ENCODE assay signal across 12 cellular contexts in genomic region chr20:58690351-58690750, GRCh38. TPM values are rescaled to one million over a fixed set of nuclear protein-coding genes. Genes with fewer than 3 reads are reported as not detected.
A peak's percentile ranks its signal among the peaks of the same experiment; 100 is the strongest.
DNase-seq lines count a peak whose midpoint lies in the region; ATAC-seq and TF ChIP-seq lines count a peak whose summit lies in the region.
"Had no signal": no experiment of that assay in that cellular context is flagged by ENCODE, and none has a peak within 500 bp of the region (broad histone marks: within the 10 kb centered on the region; RNA-seq: fewer than 3 reads in every experiment).

No MANE protein-coding gene starts in this region.

- H3K27ac ChIP-seq in right atrium auricular region (peak overlapping the region; percentile 83 to 91), neutrophil (peak overlapping the region; percentile 99), vagina (peak overlapping the region; percentile 77)

- H3K27me3 ChIP-seq in right atrium auricular region (no peaks in the 10 kb centered on the region), neutrophil (no peaks in the 10 kb centered on the region), vagina (no peaks in the 10 kb centered on the region), BE2C (no peaks in the 10 kb centered on the region)
- H3K27me3 ChIP-seq: ovary had no signal

- no peak for ATAC-seq in Right ventricle myocardium inferior
- no peak for ATAC-seq in effector memory CD8-positive, alpha-beta T cell (replicated peaks)

- H3K9me3 Mint-ChIP-seq in effector memory CD8-positive, alpha-beta T cell, result no peaks in the 10 kb centered on the region
- H3K9me3 Mint-ChIP-seq: type B pancreatic cell had no signal

- peaks cover 13% of the 10 kb centered on the region for H3K36me3 Mint-ChIP-seq in effector memory CD8-positive, alpha-beta T cell (ENCODE audit: insufficient read depth)

- DNase-seq in right atrium auricular region (ENCODE audit: low spot score) (no peak), Right ventricle myocardium inferior (ENCODE audit: missing footprints) (no peak), vagina (ENCODE audit: extremely low spot score in 2 of 2) (no peak), BE2C (no peak), iPS-NIHi11 (ENCODE audit: low spot score) (no peak)
- DNase-seq in effector memory CD8-positive, alpha-beta T cell, result no peak
- no peak for DNase-seq in stimulated activated CD8-positive, alpha-beta memory T cell treated with anti-CD3 and anti-CD28 coated beads, Interleukin-4, amount 100 ng/mL, for 48 hours
- DNase-seq: AML-193, NCI-H2029 treated with DMSO at 0.1 percent for 48 hours had no signal

- no peak for TF ChIP-seq POLR2A in vagina (IDR thresholded peaks at IDR 0.05)

- H3K4me1 Mint-ChIP-seq in effector memory CD8-positive, alpha-beta T cell (ENCODE audit: low read depth in 2 of 2), result peaks cover 5 to 6% of the 10 kb centered on the region in 2 donors

- H3K4me3 ChIP-seq in right atrium auricular region (no peak overlapping the region), neutrophil (ENCODE audit: low read depth in 1 of 2, low read length in 1 of 2) (no peak overlapping the region), vagina (no peak overlapping the region), BE2C (ENCODE audit: low read depth, low read length) (no peak overlapping the region)
- H3K4me3 ChIP-seq: ovary had no signal

- no peaks in the 10 kb centered on the region for H3K9me3 ChIP-seq in right atrium auricular region
- H3K9me3 ChIP-seq in neutrophil, result no peaks in the 10 kb centered on the region
- no peaks in the 10 kb centered on the region for H3K9me3 ChIP-seq in vagina
- no peaks in the 10 kb centered on the region for H3K9me3 ChIP-seq in BE2C
- H3K9me3 ChIP-seq: ovary had no signal

- intact Hi-C loops in Right ventricle myocardium inferior (cut with DNase I) (loop anchor here (5.0 to 10.0 kb wide), 2 partner anchors 162 to 456 kb away; partner anchors contain the start of genes GNAS and GNAS-AS1), vagina (cut with DNase I) (no loop called here)

- H3K27me3 Mint-ChIP-seq in effector memory CD8-positive, alpha-beta T cell, result no peaks in the 10 kb centered on the region
- H3K27me3 Mint-ChIP-seq: type B pancreatic cell had no signal

- H3K4me1 ChIP-seq in right atrium auricular region (peaks cover 0 to 31% of the 10 kb centered on the region in 2 donors), neutrophil (ENCODE audit: control insufficient read depth in 1 of 2, insufficient read depth in 1 of 2, low read depth in 1 of 2, low read length in 1 of 2) (peaks cover 39 to 40% of the 10 kb centered on the region in 2 experiments), vagina (peaks cover 38% of the 10 kb centered on the region), BE2C (no peaks in the 10 kb centered on the region)

- H3K4me3 Mint-ChIP-seq in effector memory CD8-positive, alpha-beta T cell, result no peak overlapping the region

- no peak for TF ChIP-seq CTCF in right atrium auricular region (IDR thresholded peaks at IDR 0.05)
- no peak for TF ChIP-seq CTCF in neutrophil (IDR thresholded peaks at IDR 0.05)
- TF ChIP-seq CTCF in vagina (IDR thresholded peaks at IDR 0.05), result no peak
- TF ChIP-seq CTCF in BE2C (IDR thresholded peaks at IDR 0.05; ENCODE audit: low read depth, low read length), result no peak

- H3K36me3 ChIP-seq in right atrium auricular region (no peaks in the 10 kb centered on the region), neutrophil (peaks cover 19% of the 10 kb centered on the region), vagina (no peaks in the 10 kb centered on the region), BE2C (no peaks in the 10 kb centered on the region)
- H3K36me3 ChIP-seq: ovary had no signal

- H3K27ac Mint-ChIP-seq in effector memory CD8-positive, alpha-beta T cell, result peak overlapping the region; percentile 35 to 65

RNA-seq across cellular contexts. Expression of gene NPEPL1, which starts 2.2 kb away (rescaled TPM):
- 10 to 100 TPM; 12.2 to 14.1 TPM for total RNA-seq in right atrium auricular region
- total RNA-seq in Right ventricle myocardium inferior, result 23.3 TPM
- total RNA-seq in vagina, result 25.5 TPM
- 0.82 TPM for polyA plus RNA-seq in BE2C (2012; ENCODE audit: insufficient read depth, insufficient read length, low read depth)

RNA-seq across cellular contexts. Expression of gene STX16, which starts 39.3 kb away (rescaled TPM):
- 10 to 100 TPM; 20.9 to 26.1 TPM for total RNA-seq in right atrium auricular region
- total RNA-seq in Right ventricle myocardium inferior, result 23.8 TPM
- total RNA-seq in vagina, result 49.4 TPM
- 83.5 TPM for polyA plus RNA-seq in BE2C (2012; ENCODE audit: insufficient read depth, insufficient read length, low read depth)
